In genomic region chr20:63246490-63247284, GRCh38 we compare ENCODE assay signal across 1 cellular context.
TF ChIP-seq lines count a peak whose summit lies in the region.

No MANE protein-coding gene starts in this region.

TF ChIP-seq in IMR-90, 13 proteins besides CTCF, POLR2A, EP300 and RAD21:
- TF ChIP-seq USF2 (IDR thresholded peaks at IDR 0.05; ENCODE audit: low read depth, low read length): peak; percentile 54
- no peak for TF ChIP-seq MAZ (IDR thresholded peaks at IDR 0.05; ENCODE audit: borderline replicate concordance, low read depth, low read length)
